8 cellular contexts compared by ENCODE assay signal in the genomic region with DNA sequence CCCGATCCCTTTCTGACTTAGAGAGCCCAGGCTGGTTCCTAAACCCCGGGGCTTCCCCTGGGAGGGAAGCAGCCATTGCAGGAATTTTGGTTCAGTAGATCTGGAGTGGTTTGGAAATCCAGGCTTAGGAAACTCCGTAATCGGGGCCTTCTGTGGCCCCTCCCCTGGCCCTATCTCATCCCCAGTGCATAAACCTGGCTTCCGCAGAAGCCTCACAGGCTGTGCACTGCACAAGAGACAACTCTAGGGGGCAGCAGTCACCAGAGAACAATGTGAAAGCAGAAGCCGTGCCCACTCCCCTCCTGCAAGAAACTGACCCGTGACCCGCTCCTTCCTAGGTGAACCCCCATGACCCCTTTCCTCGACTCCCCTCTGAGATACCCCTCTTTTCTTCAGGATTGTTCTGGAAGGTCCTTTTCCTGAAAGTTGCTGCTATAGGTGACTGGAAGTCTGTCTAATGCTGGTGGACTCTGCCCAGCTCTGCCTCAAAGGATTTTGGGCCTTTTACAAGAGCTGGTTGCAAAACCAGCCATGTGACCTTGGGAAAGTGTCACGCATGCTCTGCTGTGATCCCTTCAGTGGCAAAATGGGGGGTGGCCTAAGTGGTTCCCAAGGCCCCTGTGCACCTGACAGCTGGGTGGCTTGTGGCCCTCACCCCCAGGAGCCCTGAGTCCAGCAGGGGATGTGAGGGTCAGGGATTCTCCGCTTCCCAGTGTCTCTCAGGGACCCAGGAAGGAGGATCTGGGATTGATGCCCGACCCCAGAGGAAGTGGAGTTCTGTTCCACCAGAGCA. TPM values are rescaled to one million over a fixed set of nuclear protein-coding genes. Genes with fewer than 3 reads are reported as not detected.
DNase-seq lines count a peak whose midpoint lies in the region; ATAC-seq and TF ChIP-seq lines count a peak whose summit lies in the region.

No MANE protein-coding gene starts in this region.

- intact Hi-C loops in ovary (cut with DNase I), result no loop called here

- H3K4me1 Mint-ChIP-seq in activated naive CD4-positive, alpha-beta T cell treated with anti-CD3 and anti-CD28 coated beads, Interleukin-2, amount 10 ng/mL, durations not matched to agents 7 days and 5 days, result peaks cover 8% of the 10 kb centered on the region
- H3K4me1 Mint-ChIP-seq in glutamatergic neuron (ENCODE audit: low read depth, unreplicated experiment), result no peaks in the 10 kb centered on the region

- peaks cover 5% of the 10 kb centered on the region for H3K4me1 ChIP-seq in ovary (ENCODE audit: insufficient read depth)

- no peak overlapping the region for H3K27ac ChIP-seq in ovary

- no peak overlapping the region for H3K27ac Mint-ChIP-seq in activated naive CD4-positive, alpha-beta T cell treated with anti-CD3 and anti-CD28 coated beads, Interleukin-2, amount 10 ng/mL, durations not matched to agents 7 days and 5 days
- H3K27ac Mint-ChIP-seq in glutamatergic neuron (ENCODE audit: unreplicated experiment), result no peak overlapping the region

- H3K27me3 Mint-ChIP-seq in activated naive CD4-positive, alpha-beta T cell treated with anti-CD3 and anti-CD28 coated beads, Interleukin-2, amount 10 ng/mL, durations not matched to agents 7 days and 5 days, result peaks cover 97% of the 10 kb centered on the region
- H3K27me3 Mint-ChIP-seq in glutamatergic neuron (ENCODE audit: unreplicated experiment), result peaks cover 19% of the 10 kb centered on the region

- peak overlapping the region; percentile 62 for H3K4me3 Mint-ChIP-seq in activated naive CD4-positive, alpha-beta T cell treated with anti-CD3 and anti-CD28 coated beads, Interleukin-2, amount 10 ng/mL, durations not matched to agents 7 days and 5 days
- H3K4me3 Mint-ChIP-seq in glutamatergic neuron (ENCODE audit: unreplicated experiment), result peak overlapping the region; percentile 61

- H3K27me3 ChIP-seq in ovary, result no peaks in the 10 kb centered on the region

- no peaks in the 10 kb centered on the region for H3K9me3 ChIP-seq in ovary

- H3K4me3 ChIP-seq in ovary, result peak overlapping the region; percentile 7

- DNase-seq in NCI-H748 treated with DMSO at 0.1 percent for 48 hours (lab: John Stamatoyannopoulos, UW) (peak; percentile 36), glutamatergic neuron (peak; percentile 69), ovary (no peak), H4 (ENCODE audit: low spot score) (no peak)
- peak; percentile 76 for DNase-seq in activated naive CD4-positive, alpha-beta T cell treated with anti-CD3 and anti-CD28 coated beads, Interleukin-2, amount 10 ng/mL, durations not matched to agents 7 days and 5 days

- TF ChIP-seq EP300 in ovary (IDR thresholded peaks at IDR 0.05), result no peak

- TF ChIP-seq CTCF in GM12874 (IDR thresholded peaks at IDR 0.05; ENCODE audit: insufficient read depth, low read depth, low read length), result peak; percentile 80
- TF ChIP-seq CTCF in glutamatergic neuron (IDR thresholded peaks at IDR 0.05; ENCODE audit: partially characterized antibody, unreplicated experiment), result peak; percentile 74
- TF ChIP-seq CTCF in ovary (IDR thresholded peaks at IDR 0.05), result no peak

- H3K36me3 Mint-ChIP-seq in activated naive CD4-positive, alpha-beta T cell treated with anti-CD3 and anti-CD28 coated beads, Interleukin-2, amount 10 ng/mL, durations not matched to agents 7 days and 5 days, result no peaks in the 10 kb centered on the region
- H3K36me3 Mint-ChIP-seq in glutamatergic neuron (ENCODE audit: unreplicated experiment), result no peaks in the 10 kb centered on the region

- no peaks in the 10 kb centered on the region for H3K9me3 Mint-ChIP-seq in activated naive CD4-positive, alpha-beta T cell treated with anti-CD3 and anti-CD28 coated beads, Interleukin-2, amount 10 ng/mL, durations not matched to agents 7 days and 5 days
- peaks cover 4% of the 10 kb centered on the region for H3K9me3 Mint-ChIP-seq in glutamatergic neuron (ENCODE audit: unreplicated experiment)

- WGBS in ovary, 3 donors, result 29 to 31% (median 30%) methylated on average over 12 of the region's 12 CpGs

- TF ChIP-seq POLR2A in ovary (IDR thresholded peaks at IDR 0.05), result no peak

- ATAC-seq in HG03039 (IDR thresholded peaks at IDR 0.05; ENCODE audit: unreplicated experiment) (no peak), HG03442 (IDR thresholded peaks at IDR 0.05; ENCODE audit: unreplicated experiment) (no peak)

- CTCF ChIA-PET in activated naive CD4-positive, alpha-beta T cell treated with anti-CD3 and anti-CD28 coated beads, Interleukin-2, amount 10 ng/mL, durations not matched to agents 7 days and 5 days (lab: Charles Lee), result interaction anchor here (0.6 to 4.2 kb wide), 12 partner anchors 11 to 275 kb away, joined by 3 to 27 read pairs (median 4); partner anchors contain the start of gene GUCY2D

- H3K36me3 ChIP-seq in ovary, result no peaks in the 10 kb centered on the region

RNA-seq across cellular contexts. Expression of gene GUCY2D, which starts 14.4 kb away (rescaled TPM):
- total RNA-seq in glutamatergic neuron (ENCODE audit: unreplicated experiment) (not detected), ovary (under 1 TPM in 2 of 7 donors, not detected in 5; 0.05 to 0.42 TPM)
- polyA plus RNA-seq in ovary, result under 1 TPM in 1 of 2 donors, not detected in 1; 0.10 TPM
- not detected in 2 replicates for total RNA-seq in H4 (2014; rRNA removed; shearing (Covaris generic))

RNA-seq across cellular contexts. Expression of gene ALOX15B, which starts 22.0 kb away (rescaled TPM):
- total RNA-seq in glutamatergic neuron (ENCODE audit: unreplicated experiment) (not detected), ovary (10 to 100 TPM in 1 of 7 donors, 1 to 10 TPM in 1, under 1 TPM in 4, not detected in 1; 0.23 to 14.9 (median 0.78) TPM)
- polyA plus RNA-seq in ovary, result under 1 TPM; 0.25 to 0.88 TPM
- not detected in 2 replicates for total RNA-seq in H4 (2014; rRNA removed; shearing (Covaris generic))

Comparison
In these comparisons a context has a peak if more than half of its experiments do, and no peak if none do; other contexts are left out.
1. CTCF ChIP-seq: peak in GM12874 (single experiment) and glutamatergic neuron (single experiment); none in ovary (0 of 3).
2. DNase-seq: peak in NCI-H748 treated with DMSO at 0.1 percent for 48 hours (single experiment), activated naive CD4-positive, alpha-beta T cell treated with anti-CD3 and anti-CD28 coated beads, Interleukin-2, amount 10 ng/mL, durations not matched to agents 7 days and 5 days (single experiment) and glutamatergic neuron (single experiment); none in ovary (0 of 5) and H4 (single experiment).